ENCODE assay signal across 8 cellular contexts in genomic region chr2:32010670-32011565, GRCh38.
DNase-seq lines count a peak whose midpoint lies in the region; ATAC-seq lines count a peak whose summit lies in the region.

Gene MEMO1, minus strand, starts transcription at chr2:32011008. Its CDS starts 761 bp downstream, at chr2:32010247.

- peak; percentile 55 for ATAC-seq in GM19043 (IDR thresholded peaks at IDR 0.05; ENCODE audit: low read depth, unreplicated experiment)
- ATAC-seq in HG03354 (IDR thresholded peaks at IDR 0.05; ENCODE audit: poor library complexity, severe bottlenecking, unreplicated experiment) = peak; percentile 68

- DNase-seq in AML-193 (lab: John Stamatoyannopoulos, UW) (peak; percentile 95 to 97), NCI-H446 (lab: John Stamatoyannopoulos, UW) (peak; percentile 85 to 93), iris pigment epithelial cell (ENCODE audit: low read depth) (peak; percentile 94)
- peak; percentile 80 for DNase-seq in activated CD4-positive, CD25-positive, alpha-beta regulatory T cell treated with anti-CD3 and anti-CD28 coated beads, Interleukin-2, amount 50 U/mL, for 16 hours (ENCODE audit: low read depth, low spot score)
- DNase-seq in central memory CD4-positive, alpha-beta T cell = peak; percentile 93
- DNase-seq in stimulated activated CD4-positive, alpha-beta T cell treated with anti-CD3 and anti-CD28 coated beads, Interleukin-12 subunit alpha, Interleukin-12 subunit beta, amount 100 ng/mL, for 24 hours (ENCODE audit: low read depth in 2 of 2) = peak; percentile 87 to 91

Comparison
In these comparisons a context has a peak if more than half of its experiments do, and no peak if none do; other contexts are left out.
1. Peak in every context shown above with its lines: DNase-seq and ATAC-seq.